9 cellular contexts compared by ENCODE assay signal in genomic region chr3:50239649-50240048, GRCh38. TPM values are rescaled to one million over a fixed set of nuclear protein-coding genes. Genes with fewer than 3 reads are reported as not detected.
A peak's percentile ranks its signal among the peaks of the same experiment; 100 is the strongest.
DNase-seq lines count a peak whose midpoint lies in the region; ATAC-seq and TF ChIP-seq lines count a peak whose summit lies in the region.
"Had no signal": no experiment of that assay in that cellular context is flagged by ENCODE, and none has a peak within 500 bp of the region (broad histone marks: within the 10 kb centered on the region; RNA-seq: fewer than 3 reads in every experiment).

No MANE protein-coding gene starts in this region.

- ATAC-seq in left ventricle myocardium superior (no peak), body of pancreas (no peak), HG03097 (IDR thresholded peaks at IDR 0.05; ENCODE audit: low FRiP score, unreplicated experiment) (no peak)
- no peak for ATAC-seq in naive thymus-derived CD8-positive, alpha-beta T cell

- WGBS in body of pancreas, 2 donors, result 73 to 90% methylated on average over 3 to 4 of the region's 4 CpGs

- peaks cover 5% of the 10 kb centered on the region; the same call in 1 of the 2 replicates for H3F3A ChIP-seq in PC-9 (ENCODE audit: insufficient read depth, low read depth)

- peak overlapping the region; percentile 91 for H3K4me3 ChIP-seq in left ventricle myocardium inferior
- no peak overlapping the region for H3K4me3 ChIP-seq in body of pancreas
- no peak overlapping the region for H3K4me3 ChIP-seq in vagina
- H3K4me3 ChIP-seq in HAP-1, result no peak overlapping the region
- no peak overlapping the region for H3K4me3 ChIP-seq in PC-9

- no peaks in the 10 kb centered on the region for H3K27me3 Mint-ChIP-seq in naive thymus-derived CD8-positive, alpha-beta T cell

- CTCF ChIA-PET in PC-9 (lab: Charles Lee), result interaction anchor here (0.6 kb wide), 1 partner anchor 82 kb away, joined by 3 read pairs; no protein-coding TSS in a partner anchor

- H3K36me3 Mint-ChIP-seq in naive thymus-derived CD8-positive, alpha-beta T cell, result peaks cover 0 to 21% (median 2%) of the 10 kb centered on the region in 3 donors

- in situ Hi-C loops in HAP-1 (cut with MboI; ENCODE audit: low sequenced_read_pairs), result no loop called here

- BruUV-seq in PC-9 (replicated peaks; lab: Mats Ljungman, UMichigan), result no TSS peak

- DNase-seq in left ventricle myocardium inferior, result no peak
- no peak for DNase-seq in left ventricle myocardium superior
- no peak for DNase-seq in body of pancreas
- no peak for DNase-seq in naive thymus-derived CD8-positive, alpha-beta T cell
- DNase-seq in vagina (ENCODE audit: extremely low spot score in 2 of 2), result no peak
- no peak for DNase-seq in HAP-1 (ENCODE audit: low spot score in 2 of 2)
- DNase-seq in PC-9, result no peak
- DNase-seq: midbrain had no signal

- no peak overlapping the region for H2AFZ ChIP-seq in PC-9

- H3K4me1 Mint-ChIP-seq in naive thymus-derived CD8-positive, alpha-beta T cell, result peaks cover 30 to 78% (median 71%) of the 10 kb centered on the region in 4 donors

- no peak overlapping the region for H3K4me2 ChIP-seq in PC-9

- peak overlapping the region; percentile 82 to 98 (median 94) for H3K27ac Mint-ChIP-seq in naive thymus-derived CD8-positive, alpha-beta T cell

- H3K27me3 ChIP-seq in left ventricle myocardium inferior (ENCODE audit: low read depth) (no peaks in the 10 kb centered on the region), body of pancreas (no peaks in the 10 kb centered on the region), vagina (no peaks in the 10 kb centered on the region), HAP-1 (ENCODE audit: low read depth) (no peaks in the 10 kb centered on the region), PC-9 (ENCODE audit: insufficient read depth, low read depth) (no peaks in the 10 kb centered on the region)

- H3K27ac ChIP-seq in left ventricle myocardium inferior (replicated peaks) (peak overlapping the region; percentile 99), body of pancreas (peak overlapping the region in 3 of 4 donors; percentile 76 to 87 (median 84)), vagina (peak overlapping the region; percentile 92), PC-9 (no peak overlapping the region)

- no peaks in the 10 kb centered on the region for H3K9me2 ChIP-seq in PC-9 (ENCODE audit: insufficient read depth)

- TF ChIP-seq CTCF in left ventricle myocardium inferior (IDR thresholded peaks at IDR 0.05; ENCODE audit: borderline replicate concordance) (no peak), body of pancreas (IDR thresholded peaks at IDR 0.05) (no peak), vagina (IDR thresholded peaks at IDR 0.05) (no peak), PC-9 (conservative IDR thresholded peaks at IDR 0.05) (no peak)

- peak overlapping the region; percentile 68 to 99 (median 98) for H3K4me3 Mint-ChIP-seq in naive thymus-derived CD8-positive, alpha-beta T cell

- intact Hi-C loops in left ventricle myocardium inferior (cut with micrococcal nuclease), result no loop called here
- intact Hi-C loops in left ventricle myocardium superior (cut with micrococcal nuclease), result no loop called here
- intact Hi-C loops in body of pancreas (cut with DNase I), result no loop called here
- intact Hi-C loops in vagina (cut with DNase I), result no loop called here
- intact Hi-C loops in PC-9 (cut with micrococcal nuclease; ENCODE audit: unreplicated experiment), result no loop called here

- TF ChIP-seq POLR2A in body of pancreas (IDR thresholded peaks at IDR 0.05), result no peak
- no peak for TF ChIP-seq POLR2A in vagina (IDR thresholded peaks at IDR 0.05)

- H3K79me2 ChIP-seq in PC-9 (ENCODE audit: low read depth), result peaks cover 23% of the 10 kb centered on the region

- POLR2A ChIA-PET in naive thymus-derived CD8-positive, alpha-beta T cell (lab: Charles Lee), result interaction anchor here (0.5 to 5.6 kb wide), 2 partner anchors 8 to 19 kb away, joined by 3 to 72 read pairs; no protein-coding TSS in a partner anchor
- POLR2A ChIA-PET in PC-9 (lab: Charles Lee; ENCODE audit: unreplicated experiment), result no interaction called here

- H3K36me3 ChIP-seq in left ventricle myocardium inferior (peaks cover 4% of the 10 kb centered on the region), body of pancreas (replicated peaks in 1 of 2; ENCODE audit: insufficient read depth in 1 of 2, low read depth in 2 of 2) (no peaks in the 10 kb centered on the region), vagina (no peaks in the 10 kb centered on the region), HAP-1 (replicated peaks) (peaks cover 21% of the 10 kb centered on the region), PC-9 (ENCODE audit: low read depth) (no peaks in the 10 kb centered on the region)

- H3K4me1 ChIP-seq in left ventricle myocardium inferior, result peaks cover 94% of the 10 kb centered on the region
- peaks cover 69% of the 10 kb centered on the region for H3K4me1 ChIP-seq in body of pancreas
- peaks cover 91% of the 10 kb centered on the region for H3K4me1 ChIP-seq in vagina
- H3K4me1 ChIP-seq in HAP-1, result peaks cover 22% of the 10 kb centered on the region
- H3K4me1 ChIP-seq in PC-9 (replicated peaks; ENCODE audit: insufficient read depth), result peaks cover 24% of the 10 kb centered on the region

- H3K9me3 ChIP-seq in left ventricle myocardium inferior (replicated peaks), result no peaks in the 10 kb centered on the region
- no peaks in the 10 kb centered on the region for H3K9me3 ChIP-seq in body of pancreas
- no peaks in the 10 kb centered on the region for H3K9me3 ChIP-seq in vagina
- no peaks in the 10 kb centered on the region for H3K9me3 ChIP-seq in HAP-1
- no peaks in the 10 kb centered on the region for H3K9me3 ChIP-seq in PC-9 (ENCODE audit: insufficient read depth, low read depth)

- H3K9me3 Mint-ChIP-seq in naive thymus-derived CD8-positive, alpha-beta T cell, result no peaks in the 10 kb centered on the region

- H4K20me1 ChIP-seq in PC-9 (ENCODE audit: insufficient read depth), result no peaks in the 10 kb centered on the region

RNA-seq across cellular contexts. Expression of gene GNAI2, which starts 3.6 kb away (rescaled TPM):
- total RNA-seq in left ventricle myocardium inferior, result 118 TPM
- total RNA-seq in left ventricle myocardium superior, result 137 TPM
- 10 to 100 TPM; 46.2 to 53.7 TPM for total RNA-seq in body of pancreas
- 100 to 1,000 TPM; 253 to 258 TPM for total RNA-seq in naive thymus-derived CD8-positive, alpha-beta T cell
- polyA plus RNA-seq in naive thymus-derived CD8-positive, alpha-beta T cell, result 100 to 1,000 TPM; 405 to 534 (median 417) TPM
- 244 TPM for total RNA-seq in vagina
- total RNA-seq in PC-9 (2021), result 156 and 201 TPM in 2 replicates

RNA-seq across cellular contexts. Expression of gene SEMA3B, which starts 29.3 kb away (rescaled TPM):
- total RNA-seq in left ventricle myocardium inferior, result 23.2 TPM
- 20.6 TPM for total RNA-seq in left ventricle myocardium superior
- 100 to 1,000 TPM in 1 of 2 donors, 10 to 100 TPM in 1; 71.1 to 116 TPM for total RNA-seq in body of pancreas
- 1 to 10 TPM; 1.0 to 1.1 TPM for total RNA-seq in naive thymus-derived CD8-positive, alpha-beta T cell
- under 1 TPM in 1 of 3 donors, not detected in 2; 0.09 TPM for polyA plus RNA-seq in naive thymus-derived CD8-positive, alpha-beta T cell
- total RNA-seq in vagina, result 32.9 TPM
- total RNA-seq in PC-9 (2021), result 52.4 and 92.6 TPM in 2 replicates

RNA-seq across cellular contexts. Expression of gene SLC38A3, which starts 34.6 kb away (rescaled TPM):
- total RNA-seq in left ventricle myocardium inferior (10.4 TPM), left ventricle myocardium superior (10.4 TPM), body of pancreas (10 to 100 TPM in 1 of 2 donors, 1 to 10 TPM in 1; 4.6 to 48.0 TPM), vagina (2.0 TPM), PC-9 (2021) (0.33 and 0.37 TPM in 2 replicates)
- not detected for total RNA-seq in naive thymus-derived CD8-positive, alpha-beta T cell
- not detected for polyA plus RNA-seq in naive thymus-derived CD8-positive, alpha-beta T cell

RNA-seq across cellular contexts. Expression of gene LSMEM2, which starts 39.2 kb away (rescaled TPM):
- total RNA-seq in left ventricle myocardium inferior (27.7 TPM), left ventricle myocardium superior (31.6 TPM), body of pancreas (not detected), vagina (not detected), PC-9 (2021) (0.35 and 0.55 TPM in 2 replicates)
- total RNA-seq in naive thymus-derived CD8-positive, alpha-beta T cell, result not detected
- under 1 TPM in 2 of 3 donors, not detected in 1; 0.15 to 0.21 TPM for polyA plus RNA-seq in naive thymus-derived CD8-positive, alpha-beta T cell

RNA-seq across cellular contexts. Expression of gene GNAT1, which starts 48.2 kb away (rescaled TPM):
- not detected for total RNA-seq in left ventricle myocardium inferior
- total RNA-seq in left ventricle myocardium superior, result not detected
- not detected for total RNA-seq in body of pancreas
- not detected for total RNA-seq in naive thymus-derived CD8-positive, alpha-beta T cell
- polyA plus RNA-seq in naive thymus-derived CD8-positive, alpha-beta T cell, result not detected
- total RNA-seq in vagina, result not detected
- 0.48 TPM in 1 of 2 replicates, not detected in the other for total RNA-seq in PC-9 (2021)

Comparison
In these comparisons a context has a peak if more than half of its experiments do, and no peak if none do; other contexts are left out.
1. RNA of gene SEMA3B, which starts 29.3 kb away (total RNA-seq): 71.1 to 116 TPM in body of pancreas, 52.4 to 92.6 TPM in PC-9, 32.9 TPM in vagina (single experiment), 23.2 TPM in left ventricle myocardium inferior (single experiment) and 20.6 TPM in left ventricle myocardium superior (single experiment); 1.0 to 1.1 TPM in naive thymus-derived CD8-positive, alpha-beta T cell; every median in the first group is over 10 times any median in the second.